Comparison of ENCODE assay signal across 18 cellular contexts in genomic region chr10:77700086-77700485, GRCh38.
"Had no signal": no experiment of that assay in that cellular context is flagged by ENCODE, and none has a peak within 500 bp of the region (broad histone marks: within the 10 kb centered on the region; RNA-seq: fewer than 3 reads in every experiment).

No MANE protein-coding gene starts in this region.

- H3K4me3 Mint-ChIP-seq: endodermal cell, natural killer cell, neural crest cell had no signal

- ATAC-seq: gastroesophageal sphincter, left lobe of liver, natural killer cell had no signal

- H3K4me1 Mint-ChIP-seq: endodermal cell, natural killer cell had no signal

- H3K27me3 ChIP-seq: gastroesophageal sphincter, sigmoid colon, stomach, transverse colon had no signal

- H3K27ac Mint-ChIP-seq: endodermal cell, natural killer cell had no signal

- H3K4me1 ChIP-seq: gastroesophageal sphincter, stomach, transverse colon had no signal

- H3K27ac ChIP-seq: coronary artery, gastroesophageal sphincter, sigmoid colon, stomach, thoracic aorta, transverse colon had no signal

- H3K9me3 ChIP-seq: gastroesophageal sphincter, sigmoid colon, stomach, thoracic aorta, transverse colon had no signal

- H3K36me3 ChIP-seq: gastroesophageal sphincter, sigmoid colon, stomach, thoracic aorta, transverse colon had no signal

- H3K9me3 Mint-ChIP-seq: endodermal cell, natural killer cell, neural crest cell had no signal

- DNase-seq: effector CD4-positive, alpha-beta T cell; endodermal cell; foreskin fibroblast; glutamatergic neuron; natural killer cell; posterior cingulate gyrus; sigmoid colon; small intestine; stimulated activated CD4-positive, alpha-beta T cell treated with anti-CD3 and anti-CD28 coated beads, Interleukin-12 subunit alpha, Interleukin-12 subunit beta, amount 100 ng/mL, for 4 hours; stimulated activated naive CD4-positive, alpha-beta T cell; stomach; substantia nigra; transverse colon had no signal

- H3K36me3 Mint-ChIP-seq: natural killer cell had no signal

- H3K4me3 ChIP-seq: coronary artery, gastroesophageal sphincter, sigmoid colon, stomach, thoracic aorta, transverse colon had no signal
